ENCODE assay signal across 8 cellular contexts in genomic region chr11:33808228-33808828, GRCh38. TPM values are rescaled to one million over a fixed set of nuclear protein-coding genes. Genes with fewer than 3 reads are reported as not detected.
DNase-seq lines count a peak whose midpoint lies in the region; ATAC-seq and TF ChIP-seq lines count a peak whose summit lies in the region.

No MANE protein-coding gene starts in this region.

- H3F3A ChIP-seq in Loucy (ENCODE audit: low read depth): no peaks in the 10 kb centered on the region

- TF ChIP-seq CTCF in BE2C (IDR thresholded peaks at IDR 0.05; ENCODE audit: low read depth, low read length) (peak; percentile 79), Loucy (conservative IDR thresholded peaks at IDR 0.05; ENCODE audit: low read length) (peak; percentile 93), fibroblast of villous mesenchyme (IDR thresholded peaks at IDR 0.05; ENCODE audit: insufficient read depth, low read depth, low read length) (peak; percentile 94), neutrophil (IDR thresholded peaks at IDR 0.05) (peak; percentile 92)

- H3K27me3 ChIP-seq in BE2C (peaks cover 6% of the 10 kb centered on the region; the same call in 1 of the 2 replicates), Loucy (ENCODE audit: insufficient read depth, low read length, poor library complexity, severe bottlenecking) (no peaks in the 10 kb centered on the region), neutrophil (peaks cover 51% of the 10 kb centered on the region)

- H3K27ac Mint-ChIP-seq in activated T-helper 1 cell treated with anti-CD3 and anti-CD28 coated beads, Interleukin-12 subunit alpha, Interleukin-12 subunit beta, Interleukin-2, Interleukin-4 antibody, amounts not matched to agents 30 ng/mL and 10 ng/mL and 1 ng/mL, durations not matched to agents 14 hours and 24 hours and 36 hours: no peak overlapping the region

- intact Hi-C loops in activated T-helper 1 cell treated with anti-CD3 and anti-CD28 coated beads, Interleukin-12 subunit alpha, Interleukin-12 subunit beta, Interleukin-2, Interleukin-4 antibody, amounts not matched to agents 30 ng/mL and 10 ng/mL and 1 ng/mL, durations not matched to agents 14 hours and 24 hours and 36 hours (cut with micrococcal nuclease): loop anchor here (1.0 kb wide), 4 partner anchors 21 to 684 kb away; no protein-coding TSS in a partner anchor

- H3K4me3 Mint-ChIP-seq in activated T-helper 1 cell treated with anti-CD3 and anti-CD28 coated beads, Interleukin-12 subunit alpha, Interleukin-12 subunit beta, Interleukin-2, Interleukin-4 antibody, amounts not matched to agents 30 ng/mL and 10 ng/mL and 1 ng/mL, durations not matched to agents 14 hours and 24 hours and 36 hours: no peak overlapping the region

- no peaks in the 10 kb centered on the region for H3K4me1 Mint-ChIP-seq in activated T-helper 1 cell treated with anti-CD3 and anti-CD28 coated beads, Interleukin-12 subunit alpha, Interleukin-12 subunit beta, Interleukin-2, Interleukin-4 antibody, amounts not matched to agents 30 ng/mL and 10 ng/mL and 1 ng/mL, durations not matched to agents 14 hours and 24 hours and 36 hours (ENCODE audit: low read depth)

- H3K27me3 Mint-ChIP-seq in activated T-helper 1 cell treated with anti-CD3 and anti-CD28 coated beads, Interleukin-12 subunit alpha, Interleukin-12 subunit beta, Interleukin-2, Interleukin-4 antibody, amounts not matched to agents 30 ng/mL and 10 ng/mL and 1 ng/mL, durations not matched to agents 14 hours and 24 hours and 36 hours (ENCODE audit: insufficient read depth): peaks cover 33% of the 10 kb centered on the region

- H3K9me2 ChIP-seq in Loucy (replicated peaks; ENCODE audit: low read depth, low read length): no peaks in the 10 kb centered on the region

- no peaks in the 10 kb centered on the region for H4K20me1 ChIP-seq in Loucy (ENCODE audit: insufficient read depth, low read length, poor library complexity, severe bottlenecking)

- H3K79me2 ChIP-seq in Loucy (ENCODE audit: insufficient read depth, low read length): no peaks in the 10 kb centered on the region

- H3K9me3 ChIP-seq in BE2C: no peaks in the 10 kb centered on the region
- no peaks in the 10 kb centered on the region for H3K9me3 ChIP-seq in Loucy (ENCODE audit: insufficient read depth, low read depth, low read length)
- no peaks in the 10 kb centered on the region for H3K9me3 ChIP-seq in neutrophil

- H3K4me1 ChIP-seq in BE2C (no peaks in the 10 kb centered on the region), Loucy (ENCODE audit: insufficient read depth, low read length, poor library complexity, severe bottlenecking) (no peaks in the 10 kb centered on the region), neutrophil (ENCODE audit: control insufficient read depth in 1 of 2, insufficient read depth in 1 of 2, low read depth in 1 of 2, low read length in 1 of 2) (no peaks in the 10 kb centered on the region)

- H3K9me3 Mint-ChIP-seq in activated T-helper 1 cell treated with anti-CD3 and anti-CD28 coated beads, Interleukin-12 subunit alpha, Interleukin-12 subunit beta, Interleukin-2, Interleukin-4 antibody, amounts not matched to agents 30 ng/mL and 10 ng/mL and 1 ng/mL, durations not matched to agents 14 hours and 24 hours and 36 hours: no peaks in the 10 kb centered on the region

- H3K9ac ChIP-seq in Loucy (ENCODE audit: low read depth, low read length, poor library complexity, severe bottlenecking): no peak overlapping the region

- H2AFZ ChIP-seq in Loucy (ENCODE audit: low read length): peak overlapping the region; percentile 7

- H3K4me3 ChIP-seq in BE2C (ENCODE audit: low read depth, low read length) (no peak overlapping the region), Loucy (ENCODE audit: low read length, poor library complexity, severe bottlenecking) (no peak overlapping the region), fibroblast of villous mesenchyme (ENCODE audit: low read depth, low read length) (no peak overlapping the region), neutrophil (ENCODE audit: low read depth in 1 of 2, low read length in 1 of 2) (no peak overlapping the region)

- peak; percentile 56 for ATAC-seq in GM19324 (IDR thresholded peaks at IDR 0.05; ENCODE audit: low FRiP score, unreplicated experiment)

- H3K36me3 ChIP-seq in BE2C: no peaks in the 10 kb centered on the region
- H3K36me3 ChIP-seq in Loucy (ENCODE audit: insufficient read depth, low read length): no peaks in the 10 kb centered on the region
- H3K36me3 ChIP-seq in neutrophil: no peaks in the 10 kb centered on the region

- H3K36me3 Mint-ChIP-seq in activated T-helper 1 cell treated with anti-CD3 and anti-CD28 coated beads, Interleukin-12 subunit alpha, Interleukin-12 subunit beta, Interleukin-2, Interleukin-4 antibody, amounts not matched to agents 30 ng/mL and 10 ng/mL and 1 ng/mL, durations not matched to agents 14 hours and 24 hours and 36 hours (ENCODE audit: low read depth): no peaks in the 10 kb centered on the region

- H3K27ac ChIP-seq in neutrophil (no peak overlapping the region), substantia nigra (ENCODE audit: low read depth, low read length, poor library complexity, severe bottlenecking) (no peak overlapping the region)

- H3K4me2 ChIP-seq in Loucy (ENCODE audit: low read depth, low read length, poor library complexity, severe bottlenecking): no peak overlapping the region

- peak; percentile 75 for DNase-seq in BE2C
- DNase-seq in RKO (ENCODE audit: low spot score): peak; percentile 79
- DNase-seq in activated T-helper 1 cell treated with anti-CD3 and anti-CD28 coated beads, Interleukin-12 subunit alpha, Interleukin-12 subunit beta, Interleukin-2, Interleukin-4 antibody, amounts not matched to agents 30 ng/mL and 10 ng/mL and 1 ng/mL, durations not matched to agents 14 hours and 24 hours and 36 hours (ENCODE audit: low spot score): peak; percentile 67
- DNase-seq in fibroblast of villous mesenchyme (ENCODE audit: low read depth): peak; percentile 76
- DNase-seq in substantia nigra (lab: John Stamatoyannopoulos, UW): peak in 47 of 49 donors; percentile 16 to 92 (median 72)

RNA-seq across cellular contexts. Expression of gene FBXO3, which starts 34.0 kb away (rescaled TPM):
- polyA plus RNA-seq in BE2C (2012; ENCODE audit: insufficient read depth, insufficient read length, low read depth): 13.9 TPM
- total RNA-seq in activated T-helper 1 cell treated with anti-CD3 and anti-CD28 coated beads, Interleukin-12 subunit alpha, Interleukin-12 subunit beta, Interleukin-2, Interleukin-4 antibody, amounts not matched to agents 30 ng/mL and 10 ng/mL and 1 ng/mL, durations not matched to agents 14 hours and 24 hours and 36 hours: 18.6 and 24.3 TPM in 2 replicates
- total RNA-seq in fibroblast of villous mesenchyme: 16.8 and 30.7 TPM in 2 replicates
